In the genomic region with DNA sequence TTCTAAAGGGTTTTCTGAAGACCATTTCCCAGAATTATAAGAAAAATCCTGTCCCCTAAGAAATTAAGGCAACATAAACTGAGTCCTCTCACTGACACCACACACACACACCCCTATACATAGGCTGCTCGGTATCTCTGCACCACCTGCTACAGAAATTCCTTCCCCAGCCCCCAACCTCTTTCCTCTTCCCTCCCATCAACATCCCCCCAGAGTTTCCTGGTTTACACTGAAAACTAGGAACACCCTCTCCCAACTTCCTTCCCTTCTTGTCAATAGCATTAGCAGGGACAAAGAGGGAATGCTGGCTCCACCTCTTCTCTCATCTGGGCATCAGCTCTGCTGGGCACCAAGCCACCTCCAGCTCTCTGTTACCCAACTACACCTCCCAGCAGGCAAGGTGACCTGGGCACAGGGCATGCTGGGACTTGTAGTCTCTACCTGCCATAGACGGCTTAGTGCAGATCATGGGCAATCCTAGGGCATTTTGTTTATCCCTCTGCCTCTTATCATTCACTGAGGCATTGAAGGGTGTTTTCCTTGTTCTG, we compare ENCODE assay signal across 8 cellular contexts.
A peak's percentile ranks its signal among the peaks of the same experiment; 100 is the strongest.
DNase-seq lines count a peak whose midpoint lies in the region; ATAC-seq and TF ChIP-seq lines count a peak whose summit lies in the region.

No MANE protein-coding gene starts in this region.

- ATAC-seq in GM21367 (IDR thresholded peaks at IDR 0.05; ENCODE audit: unreplicated experiment): no peak
- no peak for ATAC-seq in GM19463 (IDR thresholded peaks at IDR 0.05; ENCODE audit: unreplicated experiment)

- DNase-seq in GM12865 (ENCODE audit: low read depth) (peak; percentile 76), NAMALWA (ENCODE audit: low spot score) (peak; percentile 71), T-helper 9 cell (peak; percentile 40), T47D (ENCODE audit: low read depth in 1 of 2, low spot score in 1 of 2) (peak; percentile 93 to 98), inferior parietal cortex (ENCODE audit: extremely low spot score) (peak; percentile 79)
- peak; percentile 35 to 39 for DNase-seq in stimulated activated CD4-positive, alpha-beta T cell treated with anti-CD3 and anti-CD28 coated beads, Interleukin-12 subunit alpha, Interleukin-12 subunit beta, amount 100 ng/mL, for 24 hours (ENCODE audit: low read depth in 2 of 2)

- H3K4me3 ChIP-seq in GM12865 (ENCODE audit: low read depth, low read length): no peak overlapping the region

- in situ Hi-C loops in T47D (cut with HindIII; ENCODE audit: low pct_unique_long_range_greater_than_20kb, low sequenced_read_pairs): no loop called here

- TF ChIP-seq CTCF in GM12865 (IDR thresholded peaks at IDR 0.05; ENCODE audit: insufficient read depth, low read depth, low read length, missing control alignments): no peak

Comparison
In these comparisons a context has a peak if more than half of its experiments do, and no peak if none do; other contexts are left out.
1. DNase-seq: peak in every context shown above with its lines; median percentile 96 in T47D; 79 in inferior parietal cortex; 76 in GM12865; 71 in NAMALWA; 40 in T-helper 9 cell; 37 in stimulated activated CD4-positive, alpha-beta T cell treated with anti-CD3 and anti-CD28 coated beads, Interleukin-12 subunit alpha, Interleukin-12 subunit beta, amount 100 ng/mL, for 24 hours.